8 cellular contexts compared by ENCODE assay signal in genomic region chr10:112374724-112375541, GRCh38. TPM values are rescaled to one million over a fixed set of nuclear protein-coding genes. Genes with fewer than 3 reads are reported as not detected.
A peak's percentile ranks its signal among the peaks of the same experiment; 100 is the strongest.
DNase-seq lines count a peak whose midpoint lies in the region; ATAC-seq and TF ChIP-seq lines count a peak whose summit lies in the region.

No MANE protein-coding gene starts in this region.

- peak overlapping the region in 1 of 2 experiments; percentile 33 for H3K14ac ChIP-seq in mesenchymal stem cell (ENCODE audit: low read length in 2 of 2)

- no peaks in the 10 kb centered on the region for H3K27me3 Mint-ChIP-seq in activated naive CD8-positive, alpha-beta T cell treated with anti-CD3 and anti-CD28 coated beads, Interleukin-2, amount 10 ng/mL, durations not matched to agents 7 days and 5 days

- H4K20me1 ChIP-seq in Karpas-422 (ENCODE audit: insufficient read depth, low read depth, low read length): no peaks in the 10 kb centered on the region

- peak overlapping the region; percentile 98 for H3K4me3 Mint-ChIP-seq in activated naive CD8-positive, alpha-beta T cell treated with anti-CD3 and anti-CD28 coated beads, Interleukin-2, amount 10 ng/mL, durations not matched to agents 7 days and 5 days

- H2BK12ac ChIP-seq in mesenchymal stem cell (ENCODE audit: low read length in 2 of 2): peak overlapping the region in 1 of 2 experiments; percentile 56

- H3K4me1 Mint-ChIP-seq in activated naive CD8-positive, alpha-beta T cell treated with anti-CD3 and anti-CD28 coated beads, Interleukin-2, amount 10 ng/mL, durations not matched to agents 7 days and 5 days: peaks cover 52% of the 10 kb centered on the region

- no peaks in the 10 kb centered on the region for H3K9me3 ChIP-seq in Karpas-422 (ENCODE audit: low read length)
- H3K9me3 ChIP-seq in mesenchymal stem cell (ENCODE audit: control insufficient read depth, low read length): no peaks in the 10 kb centered on the region

- H3K27ac Mint-ChIP-seq in activated naive CD8-positive, alpha-beta T cell treated with anti-CD3 and anti-CD28 coated beads, Interleukin-2, amount 10 ng/mL, durations not matched to agents 7 days and 5 days: peak overlapping the region; percentile 100

- H3K9me2 ChIP-seq in Karpas-422 (replicated peaks; ENCODE audit: insufficient read depth, low read length): no peaks in the 10 kb centered on the region

- H2AK5ac ChIP-seq in mesenchymal stem cell (ENCODE audit: low read length, severe bottlenecking): no peak overlapping the region

- H3K4me3 ChIP-seq in GM06990 (replicated peaks; ENCODE audit: low read depth, low read length): peak overlapping the region; percentile 76
- peak overlapping the region; percentile 96 for H3K4me3 ChIP-seq in Karpas-422 (ENCODE audit: low read length)
- peak overlapping the region in 1 of 2 experiments; percentile 74 for H3K4me3 ChIP-seq in mesenchymal stem cell (ENCODE audit: insufficient read depth in 1 of 2, low read depth in 1 of 2, low read length in 2 of 2)

- H3K36me3 Mint-ChIP-seq in activated naive CD8-positive, alpha-beta T cell treated with anti-CD3 and anti-CD28 coated beads, Interleukin-2, amount 10 ng/mL, durations not matched to agents 7 days and 5 days: peaks cover 17% of the 10 kb centered on the region

- no peak overlapping the region for H2BK15ac ChIP-seq in mesenchymal stem cell (ENCODE audit: low read depth, poor library complexity, severe bottlenecking)

- H4K91ac ChIP-seq in mesenchymal stem cell (ENCODE audit: low read length): no peak overlapping the region

- H3K36me3 ChIP-seq in GM06990 (ENCODE audit: control insufficient read depth, insufficient read depth, low read length) (peaks cover 2% of the 10 kb centered on the region), Karpas-422 (ENCODE audit: insufficient read depth, low read length) (no peaks in the 10 kb centered on the region), mesenchymal stem cell (ENCODE audit: control insufficient read depth in 1 of 2, insufficient read depth in 2 of 2, low read depth in 1 of 2, low read length in 2 of 2) (no peaks in the 10 kb centered on the region)

- H3K4me2 ChIP-seq in Karpas-422 (ENCODE audit: low read depth, low read length, poor library complexity, severe bottlenecking): peak overlapping the region; percentile 99
- no peak overlapping the region for H3K4me2 ChIP-seq in mesenchymal stem cell (ENCODE audit: low read length, poor library complexity, severe bottlenecking)

- DNase-seq in GM06990 (ENCODE audit: extremely low read depth, insufficient read length) (peak; percentile 46), Karpas-422 (peak; percentile 68), mesenchymal stem cell (peak; percentile 25), iPS-NIHi7 (ENCODE audit: extremely low spot score) (no peak), substantia nigra (lab: John Stamatoyannopoulos, UW) (no peak)
- DNase-seq in activated naive CD8-positive, alpha-beta T cell treated with anti-CD3 and anti-CD28 coated beads, Interleukin-2, amount 10 ng/mL, durations not matched to agents 7 days and 5 days: peak; percentile 51

- H2AFZ ChIP-seq in Karpas-422 (ENCODE audit: low read length): peak overlapping the region; percentile 97
- peak overlapping the region; percentile 42 for H2AFZ ChIP-seq in mesenchymal stem cell (ENCODE audit: low read depth, low read length)

- H2BK5ac ChIP-seq in mesenchymal stem cell (ENCODE audit: low read depth, low read length, poor library complexity, severe bottlenecking): no peak overlapping the region

- POLR2A ChIA-PET in activated naive CD8-positive, alpha-beta T cell treated with anti-CD3 and anti-CD28 coated beads, Interleukin-2, amount 10 ng/mL, durations not matched to agents 7 days and 5 days (lab: Charles Lee): interaction anchor here (0.8 to 3.8 kb wide), 7 partner anchors 9 to 1305 kb away, joined by 3 to 21 read pairs (median 6); partner anchors contain the start of genes GPAM, VTI1A and ZDHHC6

- H3K4me1 ChIP-seq in Karpas-422 (ENCODE audit: low read length) (peaks cover 28% of the 10 kb centered on the region), mesenchymal stem cell (ENCODE audit: control insufficient read depth, insufficient read depth, low read depth, low read length) (peaks cover 13% of the 10 kb centered on the region)

- H3K23ac ChIP-seq in mesenchymal stem cell (ENCODE audit: low read length in 2 of 2): no peak overlapping the region

- peaks cover 34% of the 10 kb centered on the region for H3K79me2 ChIP-seq in Karpas-422 (ENCODE audit: low read length)

- ATAC-seq in GM21447 (IDR thresholded peaks at IDR 0.05; ENCODE audit: unreplicated experiment) (peak; percentile 50), HG03571 (IDR thresholded peaks at IDR 0.05; ENCODE audit: unreplicated experiment) (no peak)
- peak; percentile 28 for ATAC-seq in activated naive CD8-positive, alpha-beta T cell treated with anti-CD3 and anti-CD28 coated beads, Interleukin-2, amount 10 ng/mL, durations not matched to agents 7 days and 5 days (ENCODE audit: low read depth)

- peaks cover 7% of the 10 kb centered on the region for H3K9me3 Mint-ChIP-seq in activated naive CD8-positive, alpha-beta T cell treated with anti-CD3 and anti-CD28 coated beads, Interleukin-2, amount 10 ng/mL, durations not matched to agents 7 days and 5 days

- peak overlapping the region in 1 of 2 experiments; percentile 42 for H3K18ac ChIP-seq in mesenchymal stem cell (ENCODE audit: low read depth in 1 of 2, low read length in 2 of 2)

- H3K79me1 ChIP-seq in mesenchymal stem cell (replicated peaks; ENCODE audit: low read length, poor library complexity, severe bottlenecking): no peaks in the 10 kb centered on the region

- peak overlapping the region; percentile 67 for H3K27ac ChIP-seq in Karpas-422 (ENCODE audit: low read length)
- H3K27ac ChIP-seq in mesenchymal stem cell (ENCODE audit: low read length, poor library complexity, severe bottlenecking): no peak overlapping the region
- no peak overlapping the region for H3K27ac ChIP-seq in substantia nigra (ENCODE audit: low read depth, low read length, poor library complexity, severe bottlenecking)

- peak overlapping the region; percentile 96 for H3K9ac ChIP-seq in Karpas-422 (ENCODE audit: low read length)
- peak overlapping the region; percentile 86 for H3K9ac ChIP-seq in mesenchymal stem cell (ENCODE audit: low read length)

- H3K27me3 ChIP-seq in GM06990 (replicated peaks; ENCODE audit: control insufficient read depth, insufficient read depth, low read length) (no peaks in the 10 kb centered on the region), Karpas-422 (ENCODE audit: low read length) (no peaks in the 10 kb centered on the region), mesenchymal stem cell (ENCODE audit: control insufficient read depth in 1 of 2, insufficient read depth in 1 of 2, low read length in 2 of 2) (no peaks in the 10 kb centered on the region)

- H3K4ac ChIP-seq in mesenchymal stem cell (ENCODE audit: low read depth in 1 of 2, low read length in 2 of 2): peak overlapping the region; percentile 49 to 68

- WGBS in mesenchymal stem cell: 60% methylated on average over 8 of the region's 8 CpGs

- peak overlapping the region; percentile 35 for H4K8ac ChIP-seq in mesenchymal stem cell (ENCODE audit: low read length)

- no peak for TF ChIP-seq CTCF in GM06990 (IDR thresholded peaks at IDR 0.05; ENCODE audit: insufficient read depth, low read length, poor library complexity, severe bottlenecking)

- peak overlapping the region; percentile 21 for H2BK120ac ChIP-seq in mesenchymal stem cell (ENCODE audit: low read depth, low read length)

RNA-seq across cellular contexts. Expression of gene ACSL5, which starts 1.0 kb away (rescaled TPM):
- 55.6 and 63.6 TPM in 2 replicates for total RNA-seq in Karpas-422 (2014; rRNA removed; shearing (Covaris generic); ENCODE audit: low replicate concordance)
- total RNA-seq in activated naive CD8-positive, alpha-beta T cell treated with anti-CD3 and anti-CD28 coated beads, Interleukin-2, amount 10 ng/mL, durations not matched to agents 7 days and 5 days: 10 to 100 TPM; 55.8 to 59.5 TPM
- polyA plus RNA-seq in mesenchymal stem cell (2013, experiment 1 of 2): 1.1 TPM
- polyA plus RNA-seq in mesenchymal stem cell (2013, experiment 2 of 2): 1.0 TPM

Comparison
In these comparisons a context has a peak if more than half of its experiments do, and no peak if none do; other contexts are left out.
1. DNase-seq: peak in GM06990 (single experiment), Karpas-422 (single experiment), activated naive CD8-positive, alpha-beta T cell treated with anti-CD3 and anti-CD28 coated beads, Interleukin-2, amount 10 ng/mL, durations not matched to agents 7 days and 5 days (single experiment) and mesenchymal stem cell (single experiment); none in iPS-NIHi7 (single experiment) and substantia nigra (0 of 49).